20 cellular contexts compared by ENCODE assay signal in the genomic region with DNA sequence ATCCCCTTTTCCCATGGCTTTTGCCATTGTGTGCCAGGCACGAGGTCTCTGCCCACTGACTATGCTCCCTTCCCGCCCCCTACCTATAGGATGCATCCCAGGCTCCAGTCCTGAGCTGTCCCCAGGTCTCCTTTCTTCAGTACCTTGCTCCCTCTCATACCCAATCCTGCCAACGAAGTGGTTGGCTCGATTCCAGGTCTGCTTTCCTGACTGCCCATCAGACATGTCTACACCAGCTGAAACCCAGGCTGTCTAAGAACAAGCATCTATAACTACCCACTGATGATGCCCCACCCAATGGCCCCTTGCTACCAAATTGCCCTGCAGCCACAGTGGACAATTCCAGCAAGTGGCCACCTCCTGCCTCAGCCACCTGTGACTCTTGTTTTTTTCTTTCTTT.
DNase-seq lines count a peak whose midpoint lies in the region; ATAC-seq and TF ChIP-seq lines count a peak whose summit lies in the region.
"Had no signal": no experiment of that assay in that cellular context is flagged by ENCODE, and none has a peak within 500 bp of the region (broad histone marks: within the 10 kb centered on the region; RNA-seq: fewer than 3 reads in every experiment).

No MANE protein-coding gene starts in this region.

- H3K4me3 Mint-ChIP-seq in neural progenitor cell (no peak overlapping the region), CD14-positive monocyte (no peak overlapping the region)
- H3K4me3 Mint-ChIP-seq: CD4-positive, alpha-beta T cell had no signal

- no peak overlapping the region; the same call in 1 of the 2 replicates for H3K14ac ChIP-seq in IMR-90 (replicated peaks; ENCODE audit: low read depth, low read length)

- no peak overlapping the region for H3K4me2 ChIP-seq in IMR-90 (ENCODE audit: low read depth, low read length)
- H3K4me2 ChIP-seq in neural progenitor cell = no peak overlapping the region

- H4K5ac ChIP-seq in IMR-90 (ENCODE audit: low read depth, low read length) = no peak overlapping the region

- H2AFZ ChIP-seq in IMR-90 (replicated peaks; ENCODE audit: low read length, poor library complexity) = no peak overlapping the region
- H2AFZ ChIP-seq in neural progenitor cell (replicated peaks) = no peak overlapping the region

- no TSS peak for BruUV-seq in IMR-90 (replicated peaks; lab: Mats Ljungman, UMichigan)

- H3K27ac ChIP-seq in IMR-90 (ENCODE audit: insufficient read depth, low read length) = no peak overlapping the region
- no peak overlapping the region for H3K27ac ChIP-seq in RWPE2 (ENCODE audit: poor library complexity, severe bottlenecking)
- H3K27ac ChIP-seq in neural progenitor cell = no peak overlapping the region

- intact Hi-C loops in IMR-90 (cut with micrococcal nuclease) (loop anchor here (10.0 kb wide), 1 partner anchor 125 kb away; no protein-coding TSS in a partner anchor), CD14-positive monocyte (cut with micrococcal nuclease) (no loop called here)

- TF ChIP-seq POLR2A in IMR-90 (IDR thresholded peaks at IDR 0.05; ENCODE audit: low read depth, low read length) = no peak

- 0 out of 2 replicates have a peak overlapping the region, but pooled peaks have one; percentile 19 for H3K4ac ChIP-seq in IMR-90 (ENCODE audit: low read depth, low read length)

- H2BK5ac ChIP-seq in IMR-90 (ENCODE audit: low read depth, low read length, poor library complexity, severe bottlenecking) = no peak overlapping the region

- no peak overlapping the region for H2BK15ac ChIP-seq in IMR-90 (ENCODE audit: low read depth, low read length)

- H3K4me1 Mint-ChIP-seq in neural progenitor cell (peaks cover 16% of the 10 kb centered on the region), CD14-positive monocyte (peaks cover 11% of the 10 kb centered on the region)

- peaks cover 3% of the 10 kb centered on the region; the same call in 1 of the 2 replicates for H4K20me1 ChIP-seq in IMR-90 (ENCODE audit: insufficient read depth, low read length)
- no peaks in the 10 kb centered on the region for H4K20me1 ChIP-seq in neural progenitor cell (ENCODE audit: low read depth)

- H2BK120ac ChIP-seq in IMR-90 (ENCODE audit: low read depth, low read length) = no peak overlapping the region

- H4K91ac ChIP-seq in IMR-90 (ENCODE audit: insufficient read depth, low read depth, low read length) = peak overlapping the region; percentile 35

- H3K56ac ChIP-seq in IMR-90 (ENCODE audit: extremely low read depth, insufficient read depth, low read length) = no peak overlapping the region

- CTCF ChIA-PET in IMR-90 (lab: Yijun Ruan, JAX) = no interaction called here

- no peak overlapping the region for H3K18ac ChIP-seq in IMR-90 (ENCODE audit: low read depth, low read length)

- TF ChIP-seq CTCF in IMR-90 (conservative IDR thresholded peaks at IDR 0.05; ENCODE audit: low read depth, low read length) = no peak
- no peak for TF ChIP-seq CTCF in RWPE2 (IDR thresholded peaks at IDR 0.05; ENCODE audit: poor library complexity, severe bottlenecking)
- TF ChIP-seq CTCF in neural progenitor cell (IDR thresholded peaks at IDR 0.05) = no peak
- TF ChIP-seq CTCF in CD14-positive monocyte (IDR thresholded peaks at IDR 0.05) = no peak

- ATAC-seq in IMR-90 (ENCODE audit: low read depth) = no peak
- no peak for ATAC-seq in RWPE2 (ENCODE audit: low read depth)
- ATAC-seq in GM18858 (IDR thresholded peaks at IDR 0.05; ENCODE audit: unreplicated experiment) = no peak
- ATAC-seq: HepG2 had no signal

- H3K27me3 Mint-ChIP-seq in neural progenitor cell (ENCODE audit: insufficient read depth, low read depth) (peaks cover 4% of the 10 kb centered on the region), CD14-positive monocyte (ENCODE audit: low read depth in 3 of 3) (peaks cover 13 to 50% (median 24%) of the 10 kb centered on the region in 3 donors)

- H4K8ac ChIP-seq in IMR-90 (ENCODE audit: low read depth in 2 of 2, low read length in 2 of 2) = no peak overlapping the region

- in situ Hi-C loops in IMR-90 (cut with MboI; ENCODE audit: low sequenced_read_pairs) = loop anchor here (25.0 kb wide), 1 partner anchor 762 kb away; no protein-coding TSS in a partner anchor

- H3K27ac Mint-ChIP-seq in neural progenitor cell (peak overlapping the region; percentile 58), CD14-positive monocyte (no peak overlapping the region)
- H3K27ac Mint-ChIP-seq: CD4-positive, alpha-beta T cell had no signal

- H3K36me3 ChIP-seq in IMR-90 (ENCODE audit: control insufficient read depth, insufficient read depth, low read length) (no peaks in the 10 kb centered on the region), RWPE2 (ENCODE audit: low read depth) (no peaks in the 10 kb centered on the region), neural progenitor cell (no peaks in the 10 kb centered on the region)

- no peak overlapping the region for H2AK5ac ChIP-seq in IMR-90 (ENCODE audit: low read depth, low read length)

- H3K9ac ChIP-seq in IMR-90 (ENCODE audit: low read depth, low read length) (no peak overlapping the region), neural progenitor cell (no peak overlapping the region)

- H3K9me1 ChIP-seq in IMR-90 (ENCODE audit: insufficient read depth, low read length) = peaks cover 12% of the 10 kb centered on the region

- H3F3A ChIP-seq in neural progenitor cell (ENCODE audit: low read depth) = peaks cover 7% of the 10 kb centered on the region

- POLR2A ChIA-PET in IMR-90 (lab: Charles Lee; ENCODE audit: unreplicated experiment) = no interaction called here

- H3K9me3 ChIP-seq in IMR-90 (ENCODE audit: control insufficient read depth, insufficient read depth, low read length) (no peaks in the 10 kb centered on the region), RWPE2 (ENCODE audit: severe bottlenecking) (no peaks in the 10 kb centered on the region), neural progenitor cell (ENCODE audit: low read depth) (no peaks in the 10 kb centered on the region)

- H3K27me3 ChIP-seq in IMR-90 (ENCODE audit: control insufficient read depth, insufficient read depth, low read length) (no peaks in the 10 kb centered on the region), RWPE2 (ENCODE audit: insufficient read depth, poor library complexity, severe bottlenecking) (no peaks in the 10 kb centered on the region), neural progenitor cell (no peaks in the 10 kb centered on the region)

- no peak overlapping the region for H3K23ac ChIP-seq in IMR-90 (ENCODE audit: low read depth, low read length)

- no peaks in the 10 kb centered on the region for H3K79me1 ChIP-seq in IMR-90 (ENCODE audit: low read depth in 1 of 2, low read length in 2 of 2)

- whole genome bisulfite sequencing in IMR-90 (ENCODE audit: extremely low coverage in 2 of 2, insufficient read length in 1 of 2), 2 experiments = 40% methylated on average over 1 of the region's 4 CpGs; no CpG with 5 or more reads in 1 of the 2 experiments

- H2AK9ac ChIP-seq in IMR-90 (replicated peaks; ENCODE audit: low read depth, low read length, poor library complexity) = no peak overlapping the region

- H3K36me3 Mint-ChIP-seq in neural progenitor cell (no peaks in the 10 kb centered on the region), CD14-positive monocyte (no peaks in the 10 kb centered on the region)

- DNase-seq in NCI-H345 (lab: John Stamatoyannopoulos, UW) = peak; percentile 58
- no peak for DNase-seq in NCI-H345 treated with DMSO at 0.1 percent for 48 hours (lab: John Stamatoyannopoulos, UW; ENCODE audit: unreplicated experiment)
- DNase-seq in IMR-90 = no peak
- peak; percentile 42 for DNase-seq in RWPE2 (ENCODE audit: low spot score)
- DNase-seq in neural progenitor cell (ENCODE audit: low spot score) = no peak
- DNase-seq in GM03348 (ENCODE audit: low spot score) = no peak
- no peak for DNase-seq in CD14-positive monocyte (ENCODE audit: low spot score)
- DNase-seq: CD4-positive, alpha-beta T cell; COR-L47; DMS153; GDM1; KG1; NCI-H1092; NCI-H146; NCI-H2029; NCI-H774; OCI-M1; Right ventricle myocardium superior had no signal

- H2BK20ac ChIP-seq in IMR-90 (ENCODE audit: low read depth, low read length) = no peak overlapping the region

- H3K4me3 ChIP-seq in IMR-90 (ENCODE audit: insufficient read depth, low read depth, low read length) = no peak overlapping the region
- no peak overlapping the region for H3K4me3 ChIP-seq in RWPE2 (ENCODE audit: severe bottlenecking)
- H3K4me3 ChIP-seq in neural progenitor cell = no peak overlapping the region

- peaks cover 2% of the 10 kb centered on the region for H3K9me3 Mint-ChIP-seq in neural progenitor cell
- peaks cover 0 to 6% (median 2%) of the 10 kb centered on the region in 7 donors for H3K9me3 Mint-ChIP-seq in CD14-positive monocyte
- H3K9me3 Mint-ChIP-seq: CD4-positive, alpha-beta T cell had no signal

- no peak for TF ChIP-seq RAD21 in IMR-90 (IDR thresholded peaks at IDR 0.05; ENCODE audit: low read length)

- no peaks in the 10 kb centered on the region for H3K79me2 ChIP-seq in neural progenitor cell (ENCODE audit: low read depth)

- peaks cover 16% of the 10 kb centered on the region for H3K4me1 ChIP-seq in IMR-90 (ENCODE audit: control insufficient read depth, insufficient read depth, low read length)
- peaks cover 39% of the 10 kb centered on the region for H3K4me1 ChIP-seq in RWPE2 (ENCODE audit: insufficient read depth, poor library complexity, severe bottlenecking)
- H3K4me1 ChIP-seq in neural progenitor cell = peaks cover 10% of the 10 kb centered on the region

- dilution Hi-C loops in IMR-90 (cut with HindIII; ENCODE audit: low sequenced_read_pairs, unreplicated experiment) = no loop called here

TF ChIP-seq in IMR-90, 13 proteins besides CTCF, POLR2A, EP300 and RAD21 (continues in another document):
- TF ChIP-seq RCOR1 (IDR thresholded peaks at IDR 0.05; ENCODE audit: insufficient replicate concordance, low read length) (no peak), CHD1 (IDR thresholded peaks at IDR 0.05; ENCODE audit: low read depth, low read length) (no peak), MAZ (IDR thresholded peaks at IDR 0.05; ENCODE audit: borderline replicate concordance, low read depth, low read length) (no peak), FOS (IDR thresholded peaks at IDR 0.05; ENCODE audit: low read depth, low read length) (no peak), CEBPB (IDR thresholded peaks at IDR 0.05; ENCODE audit: low read depth, low read length) (no peak), MAFK (IDR thresholded peaks at IDR 0.05; ENCODE audit: low read depth, low read length) (no peak), MXI1 (IDR thresholded peaks at IDR 0.05; ENCODE audit: borderline replicate concordance, low read depth, low read length) (no peak)
- TF ChIP-seq, protein P1, sequence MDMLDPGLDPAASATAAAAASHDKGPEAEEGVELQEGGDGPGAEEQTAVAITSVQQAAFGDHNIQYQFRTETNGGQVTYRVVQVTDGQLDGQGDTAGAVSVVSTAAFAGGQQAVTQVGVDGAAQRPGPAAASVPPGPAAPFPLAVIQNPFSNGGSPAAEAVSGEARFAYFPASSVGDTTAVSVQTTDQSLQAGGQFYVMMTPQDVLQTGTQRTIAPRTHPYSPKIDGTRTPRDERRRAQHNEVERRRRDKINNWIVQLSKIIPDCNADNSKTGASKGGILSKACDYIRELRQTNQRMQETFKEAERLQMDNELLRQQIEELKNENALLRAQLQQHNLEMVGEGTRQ (IDR thresholded peaks at IDR 0.05; ENCODE audit: low read depth, low read length) = no peak

Comparison
In these comparisons a context has a peak if more than half of its experiments do, and no peak if none do; other contexts are left out.
1. DNase-seq: peak in NCI-H345 (single experiment) and RWPE2 (single experiment); none in NCI-H345 treated with DMSO at 0.1 percent for 48 hours (single experiment), IMR-90 (single experiment), neural progenitor cell (single experiment), GM03348 (single experiment) and CD14-positive monocyte (single experiment).